29 cellular contexts compared by ENCODE assay signal in genomic region chr3:117433439-117433838, GRCh38.
"Had no signal": no experiment of that assay in that cellular context is flagged by ENCODE, and none has a peak within 500 bp of the region (broad histone marks: within the 10 kb centered on the region; RNA-seq: fewer than 3 reads in every experiment).

No MANE protein-coding gene starts in this region.

- ATAC-seq: activated CD4-positive, CD25-positive, alpha-beta regulatory T cell treated with anti-CD3 and anti-CD28 coated beads, Interleukin-2, amount 50 U/mL, for 24 hours; activated CD8-positive, alpha-beta memory T cell treated with anti-CD3 and anti-CD28 coated beads, Interleukin-2, amount 10 ng/mL, durations not matched to agents 7 days and 5 days; activated CD8-positive, alpha-beta T cell treated with anti-CD3 and anti-CD28 coated beads, Interleukin-2, amount 10 ng/mL, durations not matched to agents 7 days and 5 days; activated naive CD8-positive, alpha-beta T cell treated with anti-CD3 and anti-CD28 coated beads, Interleukin-2, amount 50 U/mL, for 24 hours; body of pancreas; effector memory CD8-positive, alpha-beta T cell; gastroesophageal sphincter; heart right ventricle had no signal

- DNase-seq: activated B cell treated with CpG ODN at 0.5 μM for 24 hours; activated CD4-positive, alpha-beta memory T cell treated with anti-CD3 and anti-CD28 coated beads for 36 hours; activated CD4-positive, alpha-beta T cell treated with anti-CD3 and anti-CD28 coated beads for 48 hours; activated CD8-positive, alpha-beta memory T cell treated with anti-CD3 and anti-CD28 coated beads, Interleukin-2, amount 10 ng/mL, durations not matched to agents 7 days and 5 days; activated CD8-positive, alpha-beta memory T cell treated with anti-CD3 and anti-CD28 coated beads, Interleukin-2, amount 50 U/mL, for 4 hours; activated CD8-positive, alpha-beta T cell treated with anti-CD3 and anti-CD28 coated beads, Interleukin-2, amount 10 ng/mL, durations not matched to agents 7 days and 5 days; activated effector memory CD4-positive, alpha-beta T cell treated with anti-CD3 and anti-CD28 coated beads, Interleukin-2, amount 50 U/mL, for 16 hours; activated naive CD4-positive, alpha-beta T cell treated with anti-CD3 and anti-CD28 coated beads for 36 hours; activated naive CD8-positive, alpha-beta T cell treated with anti-CD3 and anti-CD28 coated beads for 36 hours; activated naive CD8-positive, alpha-beta T cell treated with anti-CD3 and anti-CD28 coated beads, Interleukin-2, amount 50 U/mL, for 24 hours; activated T-cell treated with anti-CD3 and anti-CD28 coated beads, Interleukin-2, amount 50 U/mL, for 1 hour; activated T-cell treated with anti-CD3 and anti-CD28 coated beads, Interleukin-2, amount 50 U/mL, for 48 hours; adrenal gland; amygdala; aorta; body of pancreas; caudate nucleus; cortex of kidney; dermis blood vessel endothelial cell; effector CD4-positive, alpha-beta T cell; effector memory CD8-positive, alpha-beta T cell; erythroblast; foreskin melanocyte; heart right ventricle; hippocampal formation; T1000; WERI-Rb-1 had no signal
